In genomic region chr1:67615886-67616285, GRCh38 we compare ENCODE assay signal across 1 cellular context.
TF ChIP-seq lines count a peak whose summit lies in the region.

No MANE protein-coding gene starts in this region.

TF ChIP-seq in GM23338, 12 proteins besides CTCF, POLR2A, EP300 and RAD21 (continued from another document):
- TF ChIP-seq ZNF462 (CRISPR knock-in tag; IDR thresholded peaks at IDR 0.05) (no peak), NANOG (IDR thresholded peaks at IDR 0.05; ENCODE audit: borderline replicate concordance) (no peak)
